In the genomic region with DNA sequence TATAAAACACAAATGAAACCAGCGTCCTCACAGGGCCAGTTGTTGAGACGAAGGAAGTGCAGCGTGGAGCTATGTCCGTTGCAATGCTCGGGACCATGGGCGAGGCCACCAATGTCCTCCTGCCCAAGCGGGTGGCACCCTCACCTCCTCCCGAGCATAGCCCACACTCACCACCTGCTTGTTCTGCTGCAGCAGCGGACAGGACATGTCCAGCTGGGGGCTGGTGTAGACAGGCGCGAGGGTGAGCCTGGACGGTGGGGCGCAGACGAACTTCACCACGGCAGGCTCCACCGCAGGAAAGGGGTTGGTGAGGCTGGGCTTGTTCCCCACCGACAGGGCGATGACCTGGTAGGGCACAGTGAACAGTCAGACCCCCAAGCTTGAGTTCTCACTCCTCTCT, we compare ENCODE assay signal across 27 cellular contexts.
"Had no signal": no experiment of that assay in that cellular context is flagged by ENCODE, and none has a peak within 500 bp of the region (broad histone marks: within the 10 kb centered on the region; RNA-seq: fewer than 3 reads in every experiment).

No MANE protein-coding gene starts in this region.

- H3K4me3 Mint-ChIP-seq: activated CD4-positive, alpha-beta memory T cell treated with anti-CD3 and anti-CD28 coated beads for 36 hours; activated CD4-positive, alpha-beta T cell treated with anti-CD3 and anti-CD28 coated beads for 36 hours; activated CD4-positive, alpha-beta T cell treated with anti-CD3 and anti-CD28 coated beads, Interleukin-2, amount 10 ng/mL, durations not matched to agents 24 days and 14 days; activated CD8-positive, alpha-beta memory T cell treated with anti-CD3 and anti-CD28 coated beads, Interleukin-2, amount 10 ng/mL, durations not matched to agents 7 days and 5 days; activated CD8-positive, alpha-beta T cell treated with anti-CD3 and anti-CD28 coated beads, Interleukin-2, amount 10 ng/mL, durations not matched to agents 7 days and 5 days; activated naive CD4-positive, alpha-beta T cell treated with anti-CD3 and anti-CD28 coated beads, Interleukin-2, amount 10 ng/mL, durations not matched to agents 7 days and 5 days; activated naive CD8-positive, alpha-beta T cell treated with anti-CD3 and anti-CD28 coated beads, Interleukin-2, amount 10 ng/mL, durations not matched to agents 7 days and 5 days; activated T-cell treated with anti-CD3 and anti-CD28 coated beads, Interleukin-2, amount 50 U/mL, for 72 hours; brain had no signal

- H3K4me3 ChIP-seq: ascending aorta, breast epithelium, cardiac muscle cell, colonic mucosa had no signal

- H3K27me3 Mint-ChIP-seq: activated CD4-positive, alpha-beta memory T cell treated with anti-CD3 and anti-CD28 coated beads for 36 hours; activated CD4-positive, alpha-beta T cell treated with anti-CD3 and anti-CD28 coated beads for 36 hours; activated CD4-positive, alpha-beta T cell treated with anti-CD3 and anti-CD28 coated beads, Interleukin-2, amount 10 ng/mL, durations not matched to agents 24 days and 14 days; activated CD8-positive, alpha-beta memory T cell treated with anti-CD3 and anti-CD28 coated beads, Interleukin-2, amount 10 ng/mL, durations not matched to agents 7 days and 5 days; activated naive CD4-positive, alpha-beta T cell treated with anti-CD3 and anti-CD28 coated beads, Interleukin-2, amount 10 ng/mL, durations not matched to agents 7 days and 5 days; activated naive CD8-positive, alpha-beta T cell treated with anti-CD3 and anti-CD28 coated beads, Interleukin-2, amount 10 ng/mL, durations not matched to agents 7 days and 5 days had no signal

- H3K4me1 ChIP-seq: ascending aorta, breast epithelium, colonic mucosa had no signal

- ATAC-seq: activated CD4-positive, alpha-beta T cell treated with anti-CD3 and anti-CD28 coated beads for 36 hours; activated CD8-positive, alpha-beta memory T cell treated with anti-CD3 and anti-CD28 coated beads, Interleukin-2, amount 10 ng/mL, durations not matched to agents 7 days and 5 days; activated CD8-positive, alpha-beta T cell treated with anti-CD3 and anti-CD28 coated beads, Interleukin-2, amount 10 ng/mL, durations not matched to agents 7 days and 5 days; activated naive CD4-positive, alpha-beta T cell treated with anti-CD3 and anti-CD28 coated beads, Interleukin-2, amount 50 U/mL, for 72 hours; activated T-cell treated with anti-CD3 and anti-CD28 coated beads, Interleukin-2, amount 50 U/mL, for 72 hours; esophagus mucosa had no signal

- H3K36me3 ChIP-seq: ascending aorta, breast epithelium, colonic mucosa had no signal

- H3K27me3 ChIP-seq: ascending aorta, breast epithelium, cardiac muscle cell, colonic mucosa had no signal

- H3K9me3 Mint-ChIP-seq: activated CD4-positive, alpha-beta memory T cell treated with anti-CD3 and anti-CD28 coated beads for 36 hours; activated CD4-positive, alpha-beta T cell treated with anti-CD3 and anti-CD28 coated beads, Interleukin-2, amount 10 ng/mL, durations not matched to agents 24 days and 14 days; activated naive CD4-positive, alpha-beta T cell treated with anti-CD3 and anti-CD28 coated beads, Interleukin-2, amount 10 ng/mL, durations not matched to agents 7 days and 5 days; activated naive CD4-positive, alpha-beta T cell treated with anti-CD3 and anti-CD28 coated beads, Interleukin-2, amount 50 U/mL, for 72 hours; activated naive CD8-positive, alpha-beta T cell treated with anti-CD3 and anti-CD28 coated beads, Interleukin-2, amount 10 ng/mL, durations not matched to agents 7 days and 5 days; activated T-cell treated with anti-CD3 and anti-CD28 coated beads, Interleukin-2, amount 50 U/mL, for 72 hours; brain had no signal

- H3K9me3 ChIP-seq: ascending aorta, breast epithelium, colonic mucosa had no signal

- H3K27ac Mint-ChIP-seq: activated CD4-positive, alpha-beta memory T cell treated with anti-CD3 and anti-CD28 coated beads for 36 hours; activated CD4-positive, alpha-beta T cell treated with anti-CD3 and anti-CD28 coated beads for 36 hours; activated CD4-positive, alpha-beta T cell treated with anti-CD3 and anti-CD28 coated beads, Interleukin-2, amount 10 ng/mL, durations not matched to agents 24 days and 14 days; activated CD8-positive, alpha-beta memory T cell treated with anti-CD3 and anti-CD28 coated beads, Interleukin-2, amount 10 ng/mL, durations not matched to agents 7 days and 5 days; activated naive CD8-positive, alpha-beta T cell treated with anti-CD3 and anti-CD28 coated beads, Interleukin-2, amount 10 ng/mL, durations not matched to agents 7 days and 5 days; activated T-cell treated with anti-CD3 and anti-CD28 coated beads, Interleukin-2, amount 50 U/mL, for 72 hours; brain had no signal

- DNase-seq: activated CD4-positive, alpha-beta memory T cell treated with anti-CD3 and anti-CD28 coated beads for 36 hours; activated CD4-positive, alpha-beta T cell treated with anti-CD3 and anti-CD28 coated beads for 36 hours; activated CD4-positive, alpha-beta T cell treated with anti-CD3 and anti-CD28 coated beads, Interleukin-2, amount 10 ng/mL, durations not matched to agents 24 days and 14 days; activated CD4-positive, CD25-positive, alpha-beta regulatory T cell; activated CD4-positive, CD25-positive, alpha-beta regulatory T cell treated with anti-CD3 and anti-CD28 coated beads, Interleukin-2, amount 50 U/mL, for 72 hours; activated CD8-positive, alpha-beta memory T cell treated with anti-CD3 and anti-CD28 coated beads, Interleukin-2, amount 10 ng/mL, durations not matched to agents 7 days and 5 days; activated CD8-positive, alpha-beta memory T cell treated with anti-CD3 and anti-CD28 coated beads, Interleukin-2, amount 50 U/mL, for 4 hours; activated CD8-positive, alpha-beta T cell treated with anti-CD3 and anti-CD28 coated beads, Interleukin-2, amount 10 ng/mL, durations not matched to agents 7 days and 5 days; activated gamma-delta T cell; activated naive CD4-positive, alpha-beta T cell; activated naive CD4-positive, alpha-beta T cell treated with anti-CD3 and anti-CD28 coated beads, Interleukin-2, amount 10 ng/mL, durations not matched to agents 7 days and 5 days; activated naive CD8-positive, alpha-beta T cell treated with anti-CD3 and anti-CD28 coated beads, Interleukin-2, amount 10 ng/mL, durations not matched to agents 7 days and 5 days; activated T-cell treated with anti-CD3 and anti-CD28 coated beads, Interleukin-2, amount 50 U/mL, for 1 hour; activated T-cell treated with anti-CD3 and anti-CD28 coated beads, Interleukin-2, amount 50 U/mL, for 72 hours; central memory CD4-positive, alpha-beta T cell; cerebellar nuclear complex; colonic mucosa; effector CD8-positive, alpha-beta T cell; foreskin fibroblast; T-helper 1 cell; T-helper 2 cell had no signal

- H3K4me1 Mint-ChIP-seq: brain had no signal

- H3K27ac ChIP-seq: ascending aorta, breast epithelium, cardiac muscle cell, colonic mucosa had no signal
